ENCODE assay signal across 8 cellular contexts in genomic region chrX:136747003-136747986, GRCh38. TPM values are rescaled to one million over a fixed set of nuclear protein-coding genes. Genes with fewer than 3 reads are reported as not detected.
DNase-seq lines count a peak whose midpoint lies in the region; ATAC-seq and TF ChIP-seq lines count a peak whose summit lies in the region.

No MANE protein-coding gene starts in this region.

- H3K4me3 ChIP-seq in upper lobe of right lung (no peak overlapping the region), tibial nerve (no peak overlapping the region)

- ATAC-seq in HG03442 (IDR thresholded peaks at IDR 0.05; ENCODE audit: unreplicated experiment) (peak; percentile 75), upper lobe of right lung (peak; percentile 41)
- ATAC-seq in activated T-cell treated with anti-CD3 and anti-CD28 coated beads, Interleukin-2, amount 50 U/mL, for 72 hours (replicated peaks in 1 of 2) = peak; percentile 65 to 75

- peaks cover 9 to 18% of the 10 kb centered on the region in 2 donors for H3K36me3 Mint-ChIP-seq in activated T-cell treated with anti-CD3 and anti-CD28 coated beads, Interleukin-2, amount 50 U/mL, for 72 hours (ENCODE audit: insufficient read depth in 2 of 2)
- peaks cover 1% of the 10 kb centered on the region for H3K36me3 Mint-ChIP-seq in osteocyte (ENCODE audit: unreplicated experiment)

- H3K27me3 Mint-ChIP-seq in activated T-cell treated with anti-CD3 and anti-CD28 coated beads, Interleukin-2, amount 50 U/mL, for 72 hours (ENCODE audit: low read depth) = peaks cover 16% of the 10 kb centered on the region
- H3K27me3 Mint-ChIP-seq in osteocyte (ENCODE audit: unreplicated experiment) = no peaks in the 10 kb centered on the region

- intact Hi-C loops in upper lobe of right lung (cut with DNase I) = no loop called here

- H3K4me1 ChIP-seq in upper lobe of right lung (peaks cover 11% of the 10 kb centered on the region), tibial nerve (peaks cover 0 to 13% (median 7%) of the 10 kb centered on the region in 4 donors)

- no peaks in the 10 kb centered on the region for H3K9me3 Mint-ChIP-seq in activated T-cell treated with anti-CD3 and anti-CD28 coated beads, Interleukin-2, amount 50 U/mL, for 72 hours
- no peaks in the 10 kb centered on the region for H3K9me3 Mint-ChIP-seq in osteocyte (ENCODE audit: unreplicated experiment)

- H3K36me3 ChIP-seq in upper lobe of right lung = no peaks in the 10 kb centered on the region
- peaks cover 0 to under 1% (median 0%) of the 10 kb centered on the region in 3 donors for H3K36me3 ChIP-seq in tibial nerve

- H3K4me1 Mint-ChIP-seq in activated T-cell treated with anti-CD3 and anti-CD28 coated beads, Interleukin-2, amount 50 U/mL, for 72 hours (ENCODE audit: low read depth) = peaks cover 82% of the 10 kb centered on the region
- H3K4me1 Mint-ChIP-seq in osteocyte (ENCODE audit: unreplicated experiment) = no peaks in the 10 kb centered on the region

- no peak for TF ChIP-seq POLR2A in tibial nerve (IDR thresholded peaks at IDR 0.05)

- H3K27ac Mint-ChIP-seq in activated T-cell treated with anti-CD3 and anti-CD28 coated beads, Interleukin-2, amount 50 U/mL, for 72 hours = peak overlapping the region; percentile 96
- H3K27ac Mint-ChIP-seq in osteocyte (ENCODE audit: unreplicated experiment) = no peak overlapping the region

- peak; percentile 11 for DNase-seq in stimulated activated CD4-positive, alpha-beta T cell treated with anti-CD3 and anti-CD28 coated beads, Interleukin-4, amount 100 ng/mL, for 24 hours
- DNase-seq in stimulated activated CD4-positive, alpha-beta T cell treated with anti-CD3 and anti-CD28 coated beads, Interleukin-2, amount 100 ng/mL, for 48 hours = no peak
- DNase-seq in activated T-cell treated with anti-CD3 and anti-CD28 coated beads, Interleukin-2, amount 50 U/mL, for 72 hours = peak; percentile 23 to 26
- DNase-seq in upper lobe of right lung = no peak
- DNase-seq in tibial nerve (ENCODE audit: low spot score in 2 of 2) = no peak
- no peak for DNase-seq in osteocyte (ENCODE audit: extremely low spot score, unreplicated experiment)
- DNase-seq in NCI-H510A treated with DMSO at 0.1 percent for 48 hours (lab: John Stamatoyannopoulos, UW) = no peak

- peak overlapping the region; percentile 35 to 68 for H3K4me3 Mint-ChIP-seq in activated T-cell treated with anti-CD3 and anti-CD28 coated beads, Interleukin-2, amount 50 U/mL, for 72 hours
- no peak overlapping the region for H3K4me3 Mint-ChIP-seq in osteocyte (ENCODE audit: unreplicated experiment)

- H3K27ac ChIP-seq in upper lobe of right lung (no peak overlapping the region), tibial nerve (peak overlapping the region in 1 of 4 donors; percentile 52)

- TF ChIP-seq CTCF in upper lobe of right lung (IDR thresholded peaks at IDR 0.05) = no peak
- TF ChIP-seq CTCF in tibial nerve (IDR thresholded peaks at IDR 0.05) = no peak
- TF ChIP-seq CTCF in osteocyte (IDR thresholded peaks at IDR 0.05) = no peak

- H3K27me3 ChIP-seq in upper lobe of right lung (no peaks in the 10 kb centered on the region), tibial nerve (peaks cover 0 to 8% of the 10 kb centered on the region in 2 donors)

- H3K9me3 ChIP-seq in upper lobe of right lung (no peaks in the 10 kb centered on the region), tibial nerve (no peaks in the 10 kb centered on the region)

- WGBS in tibial nerve, 2 donors = 48 to 57% methylated on average over 7 to 8 of the region's 8 CpGs

- no peak for TF ChIP-seq EP300 in tibial nerve (IDR thresholded peaks at IDR 0.05)

RNA-seq across cellular contexts. Expression of gene ARHGEF6, which starts 33.4 kb away (rescaled TPM):
- total RNA-seq in activated T-cell treated with anti-CD3 and anti-CD28 coated beads, Interleukin-2, amount 50 U/mL, for 72 hours = 10 to 100 TPM; 85.6 to 91.1 TPM
- total RNA-seq in upper lobe of right lung (42.8 TPM), tibial nerve (10 to 100 TPM; 23.7 to 41.1 (median 29.6) TPM), osteocyte (8.5 and 8.7 TPM in 2 replicates)

Comparison
In these comparisons a context has a peak if more than half of its experiments do, and no peak if none do; other contexts are left out.
1. DNase-seq: peak in stimulated activated CD4-positive, alpha-beta T cell treated with anti-CD3 and anti-CD28 coated beads, Interleukin-4, amount 100 ng/mL, for 24 hours (single experiment) and activated T-cell treated with anti-CD3 and anti-CD28 coated beads, Interleukin-2, amount 50 U/mL, for 72 hours (2 of 2); none in stimulated activated CD4-positive, alpha-beta T cell treated with anti-CD3 and anti-CD28 coated beads, Interleukin-2, amount 100 ng/mL, for 48 hours (0 of 2), upper lobe of right lung (single experiment), tibial nerve (0 of 2), osteocyte (single experiment) and NCI-H510A treated with DMSO at 0.1 percent for 48 hours (single experiment).
2. Peak in every context shown above with its lines, with median percentiles within 50 percentile points of each other: ATAC-seq.